Comparison of ENCODE assay signal across 8 cellular contexts in the genomic region with DNA sequence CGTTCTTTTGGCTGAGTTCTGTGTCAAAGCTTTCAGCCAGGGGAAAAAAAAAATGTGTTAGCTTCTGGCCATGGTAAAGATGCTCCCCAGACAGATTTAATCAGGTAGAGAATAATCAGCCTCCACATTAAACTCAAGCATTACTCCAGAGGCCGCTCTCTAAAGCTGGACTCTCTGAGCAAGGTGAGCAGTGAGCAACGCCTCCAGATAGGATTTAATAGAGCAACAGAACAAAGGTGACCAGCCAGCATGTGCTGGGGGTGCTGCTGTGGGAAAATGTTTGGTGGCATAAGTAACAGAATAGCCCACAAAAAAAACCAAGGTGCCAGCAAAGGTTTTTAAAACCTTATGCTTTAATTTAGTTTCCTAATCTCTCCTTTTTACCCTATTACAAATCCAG.
"Had no signal": no experiment of that assay in that cellular context is flagged by ENCODE, and none has a peak within 500 bp of the region (broad histone marks: within the 10 kb centered on the region; RNA-seq: fewer than 3 reads in every experiment).

No MANE protein-coding gene starts in this region.

- H3K27ac ChIP-seq: ascending aorta, left lung, neural progenitor cell, pancreas, tibial artery had no signal

- H3K9me3 ChIP-seq: ascending aorta, heart left ventricle, left lung, pancreas, tibial artery, uterus had no signal

- H3K9ac ChIP-seq: neural progenitor cell had no signal

- H3K36me3 ChIP-seq: ascending aorta, neural progenitor cell, pancreas, uterus had no signal

- H3K4me2 ChIP-seq: neural progenitor cell had no signal

- H3K9me3 Mint-ChIP-seq: activated naive CD8-positive, alpha-beta T cell treated with anti-CD3 and anti-CD28 coated beads, Interleukin-2, amount 10 ng/mL, durations not matched to agents 7 days and 5 days; neural progenitor cell had no signal

- H3K4me3 ChIP-seq: left lung, neural progenitor cell, tibial artery, uterus had no signal

- H3K4me1 ChIP-seq: uterus had no signal

- H3K27me3 ChIP-seq: ascending aorta, heart left ventricle, left lung, neural progenitor cell, pancreas, tibial artery, uterus had no signal

- H3K4me3 Mint-ChIP-seq: neural progenitor cell had no signal

- H3K27me3 Mint-ChIP-seq: activated naive CD8-positive, alpha-beta T cell treated with anti-CD3 and anti-CD28 coated beads, Interleukin-2, amount 10 ng/mL, durations not matched to agents 7 days and 5 days had no signal

- H2AFZ ChIP-seq: neural progenitor cell had no signal

- DNase-seq: activated naive CD8-positive, alpha-beta T cell treated with anti-CD3 and anti-CD28 coated beads, Interleukin-2, amount 10 ng/mL, durations not matched to agents 7 days and 5 days; left lung had no signal
